1 cellular context compared by ENCODE assay signal in genomic region chr17:56833023-56833811, GRCh38.
TF ChIP-seq lines count a peak whose summit lies in the region.

No MANE protein-coding gene starts in this region.

TF ChIP-seq in HepG2, 621 proteins besides CTCF, POLR2A, EP300 and RAD21 (continued from another document):
- no peak for TF ChIP-seq TERF1 (CRISPR knock-in tag; IDR thresholded peaks at IDR 0.05)
- no peak for TF ChIP-seq HMGXB3 (CRISPR knock-in tag; IDR thresholded peaks at IDR 0.05; ENCODE audit: borderline replicate concordance)
- TF ChIP-seq ZNF432 (CRISPR knock-in tag; IDR thresholded peaks at IDR 0.05; ENCODE audit: borderline replicate concordance): no peak
- TF ChIP-seq ZNF646 (CRISPR knock-in tag; IDR thresholded peaks at IDR 0.05): no peak
- TF ChIP-seq ZNF512 (CRISPR knock-in tag; IDR thresholded peaks at IDR 0.05): no peak
- TF ChIP-seq GLMP (CRISPR knock-in tag; IDR thresholded peaks at IDR 0.05; ENCODE audit: borderline replicate concordance): no peak
- TF ChIP-seq ZNF577 (CRISPR knock-in tag; IDR thresholded peaks at IDR 0.05; ENCODE audit: borderline replicate concordance, low read depth): no peak
- no peak for TF ChIP-seq SALL2 (CRISPR knock-in tag; IDR thresholded peaks at IDR 0.05)
